In genomic region chr1:37047487-37047886, GRCh38 we compare ENCODE assay signal across 15 cellular contexts. TPM values are rescaled to one million over a fixed set of nuclear protein-coding genes. Genes with fewer than 3 reads are reported as not detected.
DNase-seq lines count a peak whose midpoint lies in the region; ATAC-seq and TF ChIP-seq lines count a peak whose summit lies in the region.
"Had no signal": no experiment of that assay in that cellular context is flagged by ENCODE, and none has a peak within 500 bp of the region (broad histone marks: within the 10 kb centered on the region; RNA-seq: fewer than 3 reads in every experiment).

No MANE protein-coding gene starts in this region.

- H3K27ac Mint-ChIP-seq in CD14-positive monocyte = no peak overlapping the region
- H3K27ac Mint-ChIP-seq: CD4-positive, CD25-positive, alpha-beta regulatory T cell; GM23338 had no signal

- peaks cover 6 to 13% (median 11%) of the 10 kb centered on the region in 3 donors for H3K27me3 Mint-ChIP-seq in CD14-positive monocyte (ENCODE audit: low read depth in 3 of 3)

- intact Hi-C loops in CD14-positive monocyte (cut with micrococcal nuclease) = no loop called here

- H3K4me1 Mint-ChIP-seq in CD14-positive monocyte = no peaks in the 10 kb centered on the region
- H3K4me1 Mint-ChIP-seq: CD4-positive, CD25-positive, alpha-beta regulatory T cell had no signal

- no peaks in the 10 kb centered on the region for H3K9me3 Mint-ChIP-seq in CD14-positive monocyte
- H3K9me3 Mint-ChIP-seq: CD4-positive, CD25-positive, alpha-beta regulatory T cell; GM23338 had no signal

- H3K4me3 Mint-ChIP-seq in CD14-positive monocyte = no peak overlapping the region
- H3K4me3 Mint-ChIP-seq: CD4-positive, CD25-positive, alpha-beta regulatory T cell; GM23338 had no signal

- no peaks in the 10 kb centered on the region for H3K36me3 Mint-ChIP-seq in CD14-positive monocyte
- H3K36me3 Mint-ChIP-seq: CD4-positive, CD25-positive, alpha-beta regulatory T cell had no signal

- no peak for ATAC-seq in GM19467 (IDR thresholded peaks at IDR 0.05; ENCODE audit: unreplicated experiment)
- ATAC-seq: GM23338 had no signal

- no peak for TF ChIP-seq CTCF in CD14-positive monocyte (IDR thresholded peaks at IDR 0.05)

- DNase-seq in NCI-H1092 treated with DMSO at 0.1 percent for 48 hours (lab: John Stamatoyannopoulos, UW) (peak; percentile 19), NCI-H1092 (lab: John Stamatoyannopoulos, UW) (no peak), NCI-H1694 (lab: John Stamatoyannopoulos, UW) (peak; percentile 70), NCI-H446 (lab: John Stamatoyannopoulos, UW) (peak; percentile 55 to 73), cerebellar cortex (ENCODE audit: low spot score) (peak; percentile 38), RPMI8226 (no peak), CD14-positive monocyte (ENCODE audit: low spot score) (no peak)
- DNase-seq: Calu3; CD4-positive, CD25-positive, alpha-beta regulatory T cell; DMS153; DND-41; GF-D8; H7 had no signal

RNA-seq across cellular contexts. Expression of gene GRIK3, which starts 13.2 kb away (rescaled TPM):
- polyA plus RNA-seq in CD14-positive monocyte = not detected
- polyA plus RNA-seq: CD4-positive, CD25-positive, alpha-beta regulatory T cell had no signal

Comparison
In these comparisons a context has a peak if more than half of its experiments do, and no peak if none do; other contexts are left out.
1. DNase-seq: peak in NCI-H1092 treated with DMSO at 0.1 percent for 48 hours (single experiment), NCI-H1694 (single experiment), NCI-H446 (2 of 2) and cerebellar cortex (single experiment); none in NCI-H1092 (single experiment), RPMI8226 (single experiment) and CD14-positive monocyte (single experiment).